In genomic region chr7:74206589-74207120, GRCh38 we compare ENCODE assay signal across 8 cellular contexts. TPM values are rescaled to one million over a fixed set of nuclear protein-coding genes. Genes with fewer than 3 reads are reported as not detected.
DNase-seq lines count a peak whose midpoint lies in the region; ATAC-seq and TF ChIP-seq lines count a peak whose summit lies in the region.

No MANE protein-coding gene starts in this region.

- H3K4me1 Mint-ChIP-seq in endodermal cell: no peaks in the 10 kb centered on the region

- peaks cover 3% of the 10 kb centered on the region for H3K36me3 Mint-ChIP-seq in endodermal cell (ENCODE audit: low read depth)

- H3K9ac ChIP-seq in endodermal cell (ENCODE audit: extremely low read depth, low read length, poor library complexity, severe bottlenecking): no peak overlapping the region

- no peak overlapping the region for H3K27ac Mint-ChIP-seq in endodermal cell

- no peak overlapping the region for H3K27ac ChIP-seq in endodermal cell (ENCODE audit: low read depth, low read length)

- DNase-seq in DMS114 treated with DMSO at 0.1 percent for 48 hours (lab: John Stamatoyannopoulos, UW; ENCODE audit: unreplicated experiment) (peak; percentile 67), NOMO-1 (lab: John Stamatoyannopoulos, UW; ENCODE audit: unreplicated experiment in 2 of 2) (peak; percentile 91 to 97), endodermal cell (peak; percentile 97), midbrain (lab: John Stamatoyannopoulos, UW) (peak; percentile 89)
- DNase-seq in activated CD8-positive, alpha-beta memory T cell treated with anti-CD3 and anti-CD28 coated beads, Interleukin-2, amount 50 U/mL, for 24 hours (ENCODE audit: extremely low read depth): peak; percentile 36
- DNase-seq in stimulated activated CD8-positive, alpha-beta memory T cell treated with anti-CD3 and anti-CD28 coated beads, Interleukin-2, amount 100 ng/mL, for 1 hour (ENCODE audit: low read depth in 2 of 2): peak; percentile 67 to 70

- TF ChIP-seq CTCF in endodermal cell (conservative IDR thresholded peaks at IDR 0.05): peak; percentile 99

- no peaks in the 10 kb centered on the region for H3K9me3 ChIP-seq in endodermal cell (ENCODE audit: control insufficient read depth, low read length)

- H3K27me3 ChIP-seq in endodermal cell (ENCODE audit: control insufficient read depth, insufficient read depth, low read length, poor library complexity, severe bottlenecking): no peaks in the 10 kb centered on the region

- no peaks in the 10 kb centered on the region for H3K4me1 ChIP-seq in endodermal cell (ENCODE audit: control insufficient read depth, insufficient read depth, low read length)

- ATAC-seq in HG02970 (IDR thresholded peaks at IDR 0.05; ENCODE audit: low FRiP score, unreplicated experiment) (peak; percentile 41), HG03159 (IDR thresholded peaks at IDR 0.05; ENCODE audit: unreplicated experiment) (no peak)

- H3K4me3 Mint-ChIP-seq in endodermal cell: no peak overlapping the region

- no peak overlapping the region for H3K4me3 ChIP-seq in endodermal cell (ENCODE audit: low read length)

- H3K36me3 ChIP-seq in endodermal cell (ENCODE audit: control insufficient read depth, insufficient read depth, low read length): no peaks in the 10 kb centered on the region

- no peaks in the 10 kb centered on the region for H3K9me3 Mint-ChIP-seq in endodermal cell

- H3K27me3 Mint-ChIP-seq in endodermal cell (ENCODE audit: insufficient read depth): no peaks in the 10 kb centered on the region

- 33 to 37% methylated on average over 16 to 23 of the region's 23 CpGs for WGBS in endodermal cell (ENCODE audit: insufficient coverage in 1 of 2, insufficient read length in 1 of 2), 2 experiments

RNA-seq across cellular contexts. Expression of gene LAT2, which starts 3.2 kb away (rescaled TPM):
- 1 to 10 TPM in 1 of 2 donors, under 1 TPM in 1; 0.55 to 1.0 TPM for total RNA-seq in endodermal cell
- polyA plus RNA-seq in endodermal cell (2013, experiment 1 of 2): 0.14 TPM
- not detected for polyA plus RNA-seq in endodermal cell (2013, experiment 2 of 2)

RNA-seq across cellular contexts. Expression of gene EIF4H, which starts 32.5 kb away (rescaled TPM):
- total RNA-seq in endodermal cell: 100 to 1,000 TPM; 305 to 346 TPM
- 288 TPM for polyA plus RNA-seq in endodermal cell (2013, experiment 1 of 2)
- polyA plus RNA-seq in endodermal cell (2013, experiment 2 of 2): 274 TPM

RNA-seq across cellular contexts. Expression of gene RFC2, which starts 47.5 kb away (rescaled TPM):
- total RNA-seq in endodermal cell: 10 to 100 TPM; 56.7 to 71.6 TPM
- 51.0 TPM for polyA plus RNA-seq in endodermal cell (2013, experiment 1 of 2)
- polyA plus RNA-seq in endodermal cell (2013, experiment 2 of 2): 47.1 TPM

Comparison
In these comparisons a context has a peak if more than half of its experiments do, and no peak if none do; other contexts are left out.
1. DNase-seq: peak in every context shown above with its lines; median percentile 97 in endodermal cell; 94 in NOMO-1; 89 in midbrain; 68 in stimulated activated CD8-positive, alpha-beta memory T cell treated with anti-CD3 and anti-CD28 coated beads, Interleukin-2, amount 100 ng/mL, for 1 hour; 67 in DMS114 treated with DMSO at 0.1 percent for 48 hours; 36 in activated CD8-positive, alpha-beta memory T cell treated with anti-CD3 and anti-CD28 coated beads, Interleukin-2, amount 50 U/mL, for 24 hours.